Comparison of ENCODE assay signal across 8 cellular contexts in genomic region chr10:18650618-18651017, GRCh38. TPM values are rescaled to one million over a fixed set of nuclear protein-coding genes. Genes with fewer than 3 reads are reported as not detected.
A peak's percentile ranks its signal among the peaks of the same experiment; 100 is the strongest.
DNase-seq lines count a peak whose midpoint lies in the region; ATAC-seq and TF ChIP-seq lines count a peak whose summit lies in the region.

No MANE protein-coding gene starts in this region.

- H3K27ac ChIP-seq in heart right ventricle (peak overlapping the region in 4 of 10 donors; percentile 90 to 96 (median 92)), lower lobe of right lung (peak overlapping the region; percentile 92), aorta (ENCODE audit: low read depth in 1 of 2, low read length in 2 of 2) (no peak overlapping the region)

- in situ Hi-C loops in astrocyte of the cerebellum (cut with HindIII; ENCODE audit: low sequenced_read_pairs) = no loop called here

- DNase-seq in heart right ventricle (no peak), left cardiac atrium (no peak), astrocyte of the cerebellum (ENCODE audit: low read depth) (no peak), lower lobe of right lung (no peak), aorta (no peak)

- H3K27me3 ChIP-seq in heart right ventricle = no peaks in the 10 kb centered on the region
- H3K27me3 ChIP-seq in lower lobe of right lung (ENCODE audit: low read depth) = no peaks in the 10 kb centered on the region
- H3K27me3 ChIP-seq in aorta (ENCODE audit: control insufficient read depth in 1 of 2, insufficient read depth in 2 of 2, low read length in 1 of 2) = no peaks in the 10 kb centered on the region

- intact Hi-C loops in heart right ventricle (cut with DNase I) = loop anchor here in 1 of 10 donors (1.0 kb wide), 1 partner anchor 9 kb away; the partner anchor contains the start of gene ARL5B
- intact Hi-C loops in left cardiac atrium (cut with DNase I) = no loop called here
- intact Hi-C loops in lower lobe of right lung (cut with DNase I) = no loop called here
- intact Hi-C loops in aorta (cut with DNase I) = no loop called here

- H3K36me3 ChIP-seq in heart right ventricle (peaks cover 0 to 39% (median 6%) of the 10 kb centered on the region in 9 donors), lower lobe of right lung (peaks cover 12% of the 10 kb centered on the region), aorta (ENCODE audit: control insufficient read depth in 1 of 2, insufficient read depth in 2 of 2, low read length in 1 of 2) (no peaks in the 10 kb centered on the region)

- H3K9me3 ChIP-seq in heart right ventricle (no peaks in the 10 kb centered on the region), lower lobe of right lung (no peaks in the 10 kb centered on the region), aorta (ENCODE audit: control insufficient read depth, low read length) (no peaks in the 10 kb centered on the region)

- H3K4me3 ChIP-seq in heart right ventricle (peak overlapping the region; percentile 27 to 76 (median 70)), astrocyte of the cerebellum (ENCODE audit: low read depth, low read length) (peak overlapping the region; percentile 81), lower lobe of right lung (peak overlapping the region; percentile 83), aorta (ENCODE audit: low read length in 2 of 2) (peak overlapping the region; percentile 62 to 94)

- WGBS in heart right ventricle, 2 donors = 1 to 2% methylated on average over 4 of the region's 4 CpGs
- WGBS in aorta, 2 donors = 1 to 4% methylated on average over 4 of the region's 4 CpGs

- peaks cover 0 to 37% (median 20%) of the 10 kb centered on the region in 9 donors for H3K4me1 ChIP-seq in heart right ventricle
- peaks cover 27% of the 10 kb centered on the region for H3K4me1 ChIP-seq in lower lobe of right lung
- H3K4me1 ChIP-seq in aorta (ENCODE audit: control insufficient read depth in 1 of 2, insufficient read depth in 2 of 2, low read length in 2 of 2) = peaks cover 0 to 3% of the 10 kb centered on the region in 2 donors

- no peak for ATAC-seq in heart right ventricle
- no peak for ATAC-seq in left cardiac atrium
- peak in 1 of 2 donors; percentile 17 for ATAC-seq in lower lobe of right lung
- ATAC-seq in aorta (ENCODE audit: low FRiP score) = no peak
- no peak for ATAC-seq in GM21423 (IDR thresholded peaks at IDR 0.05; ENCODE audit: unreplicated experiment)
- ATAC-seq in HG02840 (IDR thresholded peaks at IDR 0.05; ENCODE audit: low FRiP score, unreplicated experiment) = no peak
- no peak for ATAC-seq in HG03460 (IDR thresholded peaks at IDR 0.05; ENCODE audit: unreplicated experiment)

- no peak for TF ChIP-seq CTCF in heart right ventricle (IDR thresholded peaks at IDR 0.05)
- TF ChIP-seq CTCF in astrocyte of the cerebellum (IDR thresholded peaks at IDR 0.05; ENCODE audit: low read depth, low read length, missing control alignments) = no peak
- TF ChIP-seq CTCF in lower lobe of right lung (IDR thresholded peaks at IDR 0.05) = no peak

RNA-seq across cellular contexts. Expression of gene NSUN6, which starts 0.8 kb away (rescaled TPM):
- total RNA-seq in heart right ventricle (10 to 100 TPM in 2 of 10 donors, 1 to 10 TPM in 8; 4.9 to 11.4 (median 8.7) TPM), left cardiac atrium (1 to 10 TPM; 7.7 to 8.5 TPM), lower lobe of right lung (13.1 TPM), aorta (10 to 100 TPM; 10.3 to 13.5 TPM)
- polyA plus RNA-seq in heart right ventricle (10 to 100 TPM in 1 of 2 donors, 1 to 10 TPM in 1; 5.5 to 13.5 TPM), aorta (10 to 100 TPM in 1 of 2 donors, 1 to 10 TPM in 1; 4.1 to 10.7 TPM)

RNA-seq across cellular contexts. Expression of gene ARL5B, which starts 8.6 kb away (rescaled TPM):
- 10 to 100 TPM in 1 of 10 donors, 1 to 10 TPM in 9; 4.8 to 10.9 (median 7.3) TPM for total RNA-seq in heart right ventricle
- 1 to 10 TPM; 2.0 to 3.9 TPM for polyA plus RNA-seq in heart right ventricle
- 10 to 100 TPM in 1 of 2 donors, 1 to 10 TPM in 1; 5.9 to 11.4 TPM for total RNA-seq in left cardiac atrium
- total RNA-seq in lower lobe of right lung = 10.6 TPM
- total RNA-seq in aorta = 10 to 100 TPM; 13.2 to 17.6 TPM
- 1 to 10 TPM; 3.5 to 4.1 TPM for polyA plus RNA-seq in aorta
